ENCODE assay signal across 21 cellular contexts in the genomic region with DNA sequence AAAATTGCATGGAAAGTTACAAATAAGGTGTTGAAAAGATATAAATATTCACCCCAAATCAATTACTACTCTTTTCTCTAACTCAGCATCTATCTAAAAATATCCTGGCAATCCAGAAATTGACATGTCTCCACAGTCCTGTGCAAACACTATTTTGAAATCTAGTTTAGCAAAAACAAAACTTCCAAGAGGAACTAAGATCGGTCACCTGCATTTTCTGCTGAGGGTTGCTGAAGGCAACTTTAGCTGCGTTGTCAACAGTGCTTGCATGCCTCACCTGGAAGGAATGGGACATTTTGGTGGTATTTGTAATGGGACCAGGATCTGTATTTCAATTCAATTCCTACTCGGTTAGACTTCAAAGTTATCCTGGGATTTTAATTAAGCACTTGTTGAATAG.
DNase-seq lines count a peak whose midpoint lies in the region; ATAC-seq, FAIRE-seq and TF ChIP-seq lines count a peak whose summit lies in the region.
"Had no signal": no experiment of that assay in that cellular context is flagged by ENCODE, and none has a peak within 500 bp of the region (broad histone marks: within the 10 kb centered on the region; RNA-seq: fewer than 3 reads in every experiment).

No MANE protein-coding gene starts in this region.

- peak; percentile 49 for FAIRE-seq in GM19239 (lab: Jason Lieb, UNC)

- ATAC-seq in HG02588 (IDR thresholded peaks at IDR 0.05; ENCODE audit: unreplicated experiment) = peak; percentile 79
- ATAC-seq in HG03442 (IDR thresholded peaks at IDR 0.05; ENCODE audit: unreplicated experiment) = peak; percentile 87
- ATAC-seq: activated CD8-positive, alpha-beta T cell treated with anti-CD3 and anti-CD28 coated beads for 36 hours had no signal

- no peaks in the 10 kb centered on the region for H3K27me3 ChIP-seq in GM06990 (replicated peaks; ENCODE audit: control insufficient read depth, insufficient read depth, low read length)
- H3K27me3 ChIP-seq: adrenal gland; BLaER1 treated with 17β-estradiol and CSF1 and Interleukin-3, amounts not matched to agents 10 nM and 100 nM; neural progenitor cell had no signal

- TF ChIP-seq CTCF in GM06990 (IDR thresholded peaks at IDR 0.05; ENCODE audit: insufficient read depth, low read length, poor library complexity, severe bottlenecking) (no peak), coronary artery (IDR thresholded peaks at IDR 0.05) (no peak)

- H3K27ac ChIP-seq in coronary artery = no peak overlapping the region
- H3K27ac ChIP-seq: adrenal gland, GM23248, neural progenitor cell had no signal

- H3K4me3 ChIP-seq in GM06990 (replicated peaks; ENCODE audit: low read depth, low read length) = no peak overlapping the region
- H3K4me3 ChIP-seq in coronary artery = no peak overlapping the region
- H3K4me3 ChIP-seq: adrenal gland; BLaER1 treated with 17β-estradiol and CSF1 and Interleukin-3, amounts not matched to agents 10 nM and 100 nM; GM23248; neural progenitor cell had no signal

- DNase-seq in GM06990 (ENCODE audit: extremely low read depth, insufficient read length) (peak; percentile 26), GM19239 (ENCODE audit: insufficient read length, low spot score) (no peak), cerebellum (ENCODE audit: low spot score) (no peak), AG08396 (ENCODE audit: low spot score) (no peak), NCI-H1417 (lab: John Stamatoyannopoulos, UW) (no peak), coronary artery (ENCODE audit: low spot score) (no peak)
- DNase-seq: 8988T; activated CD8-positive, alpha-beta T cell treated with anti-CD3 and anti-CD28 coated beads for 36 hours; adrenal gland; caudate nucleus; DMS153; GM23248; KBM-7; NCI-H226; Right ventricle myocardium superior; stimulated activated CD4-positive, alpha-beta T cell treated with anti-CD3 and anti-CD28 coated beads, Interleukin-12 subunit alpha, Interleukin-12 subunit beta, amount 100 ng/mL, for 4 hours; stimulated activated naive CD4-positive, alpha-beta T cell had no signal

- H3K36me3 ChIP-seq in GM06990 (ENCODE audit: control insufficient read depth, insufficient read depth, low read length) = no peaks in the 10 kb centered on the region
- H3K36me3 ChIP-seq: adrenal gland; BLaER1 treated with 17β-estradiol and CSF1 and Interleukin-3, amounts not matched to agents 10 nM and 100 nM; neural progenitor cell had no signal
